Comparison of ENCODE assay signal across 9 cellular contexts in genomic region chr2:161165266-161165665, GRCh38. TPM values are rescaled to one million over a fixed set of nuclear protein-coding genes. Genes with fewer than 3 reads are reported as not detected.
DNase-seq lines count a peak whose midpoint lies in the region; ATAC-seq and TF ChIP-seq lines count a peak whose summit lies in the region.
"Had no signal": no experiment of that assay in that cellular context is flagged by ENCODE, and none has a peak within 500 bp of the region (broad histone marks: within the 10 kb centered on the region; RNA-seq: fewer than 3 reads in every experiment).

No MANE protein-coding gene starts in this region.

- H3K27me3 ChIP-seq in CD4-positive, CD25-positive, alpha-beta regulatory T cell (ENCODE audit: control insufficient read depth, insufficient read depth, low read length), result no peaks in the 10 kb centered on the region
- H3K27me3 ChIP-seq in breast epithelium (no peaks in the 10 kb centered on the region), neutrophil (no peaks in the 10 kb centered on the region)

- peak overlapping the region; percentile 97 for H3K4me3 ChIP-seq in CD4-positive, CD25-positive, alpha-beta regulatory T cell (ENCODE audit: low read depth, low read length)
- H3K4me3 ChIP-seq in breast epithelium (no peak overlapping the region), neutrophil (ENCODE audit: low read depth in 1 of 2, low read length in 1 of 2) (peak overlapping the region; percentile 31 to 90)

- peak overlapping the region; percentile 67 for H3K27ac ChIP-seq in CD4-positive, CD25-positive, alpha-beta regulatory T cell (ENCODE audit: insufficient read depth, low read length, poor library complexity, severe bottlenecking)
- H3K27ac ChIP-seq in breast epithelium (peak overlapping the region; percentile 51 to 58), neutrophil (peak overlapping the region; percentile 99)

- intact Hi-C loops in breast epithelium (cut with DNase I; ENCODE audit: low total_unique reads) (loop anchor here (2.0 kb wide), 1 partner anchor 16 kb away; no protein-coding TSS in a partner anchor), Right ventricle myocardium inferior (cut with DNase I) (no loop called here), left cardiac atrium (cut with DNase I) (no loop called here)

- peaks cover 51 to 89% (median 77%) of the 10 kb centered on the region in 4 donors for H3K4me1 Mint-ChIP-seq in CD4-positive, CD25-positive, alpha-beta regulatory T cell

- no peak for TF ChIP-seq POLR2A in breast epithelium (IDR thresholded peaks at IDR 0.05)

- TF ChIP-seq CTCF in breast epithelium (IDR thresholded peaks at IDR 0.05), result no peak
- TF ChIP-seq CTCF in neutrophil (IDR thresholded peaks at IDR 0.05), result no peak

- peak overlapping the region in 1 of 3 donors; percentile 92 for H3K27ac Mint-ChIP-seq in CD4-positive, CD25-positive, alpha-beta regulatory T cell

- H3K9me3 ChIP-seq in CD4-positive, CD25-positive, alpha-beta regulatory T cell (ENCODE audit: control insufficient read depth in 2 of 2, low read length in 2 of 2), result no peaks in the 10 kb centered on the region
- H3K9me3 ChIP-seq in breast epithelium (no peaks in the 10 kb centered on the region), neutrophil (no peaks in the 10 kb centered on the region)

- peaks cover 71% of the 10 kb centered on the region for H3K4me1 ChIP-seq in CD4-positive, CD25-positive, alpha-beta regulatory T cell (ENCODE audit: control insufficient read depth, insufficient read depth, low read length, poor library complexity, severe bottlenecking)
- H3K4me1 ChIP-seq in breast epithelium, result peaks cover 0 to 22% of the 10 kb centered on the region in 2 donors
- H3K4me1 ChIP-seq in neutrophil (ENCODE audit: control insufficient read depth in 1 of 2, insufficient read depth in 1 of 2, low read depth in 1 of 2, low read length in 1 of 2), result peaks cover 93 to 94% of the 10 kb centered on the region in 2 experiments

- H3K4me3 Mint-ChIP-seq in CD4-positive, CD25-positive, alpha-beta regulatory T cell, result peak overlapping the region in 2 of 4 donors; percentile 7 to 35

- peaks cover 5% of the 10 kb centered on the region for H3K36me3 ChIP-seq in CD4-positive, CD25-positive, alpha-beta regulatory T cell (ENCODE audit: control insufficient read depth, insufficient read depth, low read length)
- H3K36me3 ChIP-seq in breast epithelium (no peaks in the 10 kb centered on the region), neutrophil (peaks cover 17% of the 10 kb centered on the region)

- no peak for ATAC-seq in CD4-positive, CD25-positive, alpha-beta regulatory T cell (ENCODE audit: low read depth in 2 of 2)
- ATAC-seq in Right ventricle myocardium inferior (no peak), HG03095 (IDR thresholded peaks at IDR 0.05; ENCODE audit: unreplicated experiment) (no peak), left cardiac atrium (no peak)

- peaks cover 18% of the 10 kb centered on the region for H3K36me3 Mint-ChIP-seq in CD4-positive, CD25-positive, alpha-beta regulatory T cell

- no peaks in the 10 kb centered on the region for H3K9me3 Mint-ChIP-seq in CD4-positive, CD25-positive, alpha-beta regulatory T cell

- DNase-seq in CD4-positive, CD25-positive, alpha-beta regulatory T cell, result no peak
- peak; percentile 77 for DNase-seq in LHCN-M2 (ENCODE audit: low read depth)
- DNase-seq in breast epithelium (ENCODE audit: low spot score in 2 of 2), result no peak
- no peak for DNase-seq in NCI-H1048 (lab: John Stamatoyannopoulos, UW)
- DNase-seq in Right ventricle myocardium inferior (ENCODE audit: missing footprints), result no peak
- DNase-seq in left cardiac atrium, result no peak
- DNase-seq: GDM1 had no signal

- H3K27me3 Mint-ChIP-seq in CD4-positive, CD25-positive, alpha-beta regulatory T cell, result peaks cover 2% of the 10 kb centered on the region

RNA-seq across cellular contexts. Expression of gene TANK, which starts 5.0 kb away (rescaled TPM):
- total RNA-seq in CD4-positive, CD25-positive, alpha-beta regulatory T cell, result 182 TPM
- polyA plus RNA-seq in CD4-positive, CD25-positive, alpha-beta regulatory T cell, result 10 to 100 TPM; 84.5 to 97.1 (median 89.0) TPM
- total RNA-seq in LHCN-M2 (2014; rRNA removed) (56.3 and 64.5 TPM in 2 replicates), breast epithelium (100 to 1,000 TPM; 128 to 242 (median 166) TPM), Right ventricle myocardium inferior (30.9 TPM), left cardiac atrium (10 to 100 TPM; 33.6 to 33.7 TPM)
- polyA plus RNA-seq in LHCN-M2 (2012), result 24.9 TPM

Comparison
In these comparisons a context has a peak if more than half of its experiments do, and no peak if none do; other contexts are left out.
1. H3K4me3 ChIP-seq: peak in CD4-positive, CD25-positive, alpha-beta regulatory T cell (single experiment) and neutrophil (2 of 2); none in breast epithelium (0 of 3).
2. Peak in every context shown above with its lines, with median percentiles within 50 percentile points of each other: H3K27ac ChIP-seq.